In genomic region chr5:151151793-151152192, GRCh38 we compare ENCODE assay signal across 9 cellular contexts. TPM values are rescaled to one million over a fixed set of nuclear protein-coding genes. Genes with fewer than 3 reads are reported as not detected.
DNase-seq lines count a peak whose midpoint lies in the region; ATAC-seq and TF ChIP-seq lines count a peak whose summit lies in the region.
"Had no signal": no experiment of that assay in that cellular context is flagged by ENCODE, and none has a peak within 500 bp of the region (broad histone marks: within the 10 kb centered on the region; RNA-seq: fewer than 3 reads in every experiment).

No MANE protein-coding gene starts in this region.

- no peaks in the 10 kb centered on the region for H3K36me3 ChIP-seq in WERI-Rb-1

- H3K4me1 Mint-ChIP-seq in activated naive CD8-positive, alpha-beta T cell treated with anti-CD3 and anti-CD28 coated beads for 36 hours, result peaks cover 83% of the 10 kb centered on the region

- H3K27ac Mint-ChIP-seq in activated naive CD8-positive, alpha-beta T cell treated with anti-CD3 and anti-CD28 coated beads for 36 hours, result peak overlapping the region; percentile 92

- peak overlapping the region; percentile 60 for H3K4me3 Mint-ChIP-seq in activated naive CD8-positive, alpha-beta T cell treated with anti-CD3 and anti-CD28 coated beads for 36 hours

- no peak for TF ChIP-seq CTCF in WERI-Rb-1 (IDR thresholded peaks at IDR 0.05; ENCODE audit: low read depth, low read length)

- no peak overlapping the region for H3K27ac ChIP-seq in WERI-Rb-1
- H3K27ac ChIP-seq: 22Rv1 had no signal

- H3K27me3 Mint-ChIP-seq in activated naive CD8-positive, alpha-beta T cell treated with anti-CD3 and anti-CD28 coated beads for 36 hours, result no peaks in the 10 kb centered on the region

- no peaks in the 10 kb centered on the region for H3K27me3 ChIP-seq in WERI-Rb-1 (ENCODE audit: insufficient read depth, low read depth, severe bottlenecking)

- peak; percentile 75 to 76 for ATAC-seq in activated CD4-positive, CD25-positive, alpha-beta regulatory T cell treated with anti-CD3 and anti-CD28 coated beads, Interleukin-2, amount 50 U/mL, for 24 hours
- peak; percentile 34 for ATAC-seq in HG03432 (IDR thresholded peaks at IDR 0.05; ENCODE audit: unreplicated experiment)
- ATAC-seq in GM19455 (IDR thresholded peaks at IDR 0.05; ENCODE audit: unreplicated experiment), result no peak

- no peak for DNase-seq in activated CD4-positive, CD25-positive, alpha-beta regulatory T cell (lab: John Stamatoyannopoulos, UW)
- peak; percentile 70 for DNase-seq in activated naive CD8-positive, alpha-beta T cell treated with anti-CD3 and anti-CD28 coated beads for 36 hours
- DNase-seq in myocyte (ENCODE audit: low read depth) (peak; percentile 57), inferior parietal cortex (ENCODE audit: extremely low spot score) (no peak), WERI-Rb-1 (no peak)

- H3K9me3 ChIP-seq in WERI-Rb-1 (ENCODE audit: severe bottlenecking), result no peaks in the 10 kb centered on the region

- peaks cover 69% of the 10 kb centered on the region for H3K36me3 Mint-ChIP-seq in activated naive CD8-positive, alpha-beta T cell treated with anti-CD3 and anti-CD28 coated beads for 36 hours

- no peaks in the 10 kb centered on the region for H3K9me3 Mint-ChIP-seq in activated naive CD8-positive, alpha-beta T cell treated with anti-CD3 and anti-CD28 coated beads for 36 hours

- H3K4me3 ChIP-seq in WERI-Rb-1 (ENCODE audit: low read depth, low read length), result no peak overlapping the region

RNA-seq across cellular contexts. Expression of gene ANXA6, which starts 5.8 kb away (rescaled TPM):
- 100 to 1,000 TPM; 407 to 417 TPM for total RNA-seq in activated naive CD8-positive, alpha-beta T cell treated with anti-CD3 and anti-CD28 coated beads for 36 hours
- total RNA-seq in myocyte, result 591 and 661 TPM in 2 replicates
- 596 TPM for polyA plus RNA-seq in myocyte (2012)

Comparison
In these comparisons a context has a peak if more than half of its experiments do, and no peak if none do; other contexts are left out.
1. DNase-seq: peak in activated naive CD8-positive, alpha-beta T cell treated with anti-CD3 and anti-CD28 coated beads for 36 hours (single experiment) and myocyte (single experiment); none in activated CD4-positive, CD25-positive, alpha-beta regulatory T cell (0 of 4), inferior parietal cortex (single experiment) and WERI-Rb-1 (single experiment).